8 cellular contexts compared by ENCODE assay signal in genomic region chr15:57124036-57124435, GRCh38.
"Had no signal": no experiment of that assay in that cellular context is flagged by ENCODE, and none has a peak within 500 bp of the region (broad histone marks: within the 10 kb centered on the region; RNA-seq: fewer than 3 reads in every experiment).

No MANE protein-coding gene starts in this region.

- H2AFZ ChIP-seq: GM23248, GM23338 had no signal

- H3K27ac Mint-ChIP-seq: GM23338, HFFc6 had no signal

- H3K4me2 ChIP-seq: GM23338 had no signal

- H3K4me3 ChIP-seq: GM23248, GM23338, HAP-1 had no signal

- H3K9ac ChIP-seq: GM23248 had no signal

- H3K9me3 ChIP-seq: HAP-1 had no signal

- H3K36me3 ChIP-seq: HAP-1 had no signal

- H3K4me3 Mint-ChIP-seq: GM23338, HFFc6 had no signal

- H3K9me3 Mint-ChIP-seq: GM23338, HFFc6 had no signal

- DNase-seq: GM23248, GOT3, H7, HCEC 1CT, HFFc6 had no signal

- ATAC-seq: GM23338, HCT116 had no signal

- H3K27ac ChIP-seq: GM23248 had no signal
